ENCODE assay signal across 1 cellular context in the genomic region with DNA sequence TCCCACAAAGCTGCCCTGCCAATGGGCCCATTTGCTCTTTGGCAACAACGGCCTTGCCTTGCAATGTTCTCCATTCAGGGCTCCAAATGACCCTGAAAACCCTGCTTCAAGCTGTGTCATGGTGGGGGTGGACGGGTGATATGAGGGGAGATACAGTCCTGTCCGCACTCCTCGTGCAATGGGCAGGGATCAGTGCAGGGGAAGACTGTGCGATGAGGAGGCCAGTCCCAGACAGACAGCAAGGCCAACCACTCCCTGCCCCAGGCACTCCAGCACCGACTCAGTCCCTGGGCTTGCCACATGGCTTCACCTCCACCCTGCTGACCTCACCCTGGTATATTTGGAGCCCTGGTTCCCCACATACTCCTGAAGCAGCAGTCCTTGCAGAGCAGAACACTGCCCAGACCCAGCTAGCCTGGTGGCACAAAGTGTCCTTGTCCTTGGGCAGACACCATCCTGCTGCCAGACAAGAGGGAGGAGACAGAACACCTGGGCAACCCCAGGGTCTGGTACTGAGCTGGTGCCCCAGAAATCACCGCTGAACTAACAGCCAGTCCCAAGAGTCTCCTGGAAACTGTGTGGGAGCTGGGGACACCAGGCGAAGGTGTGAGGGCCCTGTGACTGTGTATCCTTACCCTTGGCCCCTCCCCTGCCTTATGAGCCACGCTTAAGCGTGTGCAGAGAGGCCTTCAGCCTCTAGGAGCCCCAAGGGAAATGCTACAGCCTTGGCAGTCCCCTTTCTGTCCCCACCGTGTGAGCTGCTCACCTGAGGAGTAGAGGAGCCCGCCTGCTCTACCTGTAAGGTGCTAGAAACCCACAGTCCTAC.
TF ChIP-seq lines count a peak whose summit lies in the region.

No MANE protein-coding gene starts in this region.

TF ChIP-seq in K562, 482 proteins besides CTCF, POLR2A, EP300 and RAD21 (continued from another document and continues in another):
- TF ChIP-seq, protein P1, sequence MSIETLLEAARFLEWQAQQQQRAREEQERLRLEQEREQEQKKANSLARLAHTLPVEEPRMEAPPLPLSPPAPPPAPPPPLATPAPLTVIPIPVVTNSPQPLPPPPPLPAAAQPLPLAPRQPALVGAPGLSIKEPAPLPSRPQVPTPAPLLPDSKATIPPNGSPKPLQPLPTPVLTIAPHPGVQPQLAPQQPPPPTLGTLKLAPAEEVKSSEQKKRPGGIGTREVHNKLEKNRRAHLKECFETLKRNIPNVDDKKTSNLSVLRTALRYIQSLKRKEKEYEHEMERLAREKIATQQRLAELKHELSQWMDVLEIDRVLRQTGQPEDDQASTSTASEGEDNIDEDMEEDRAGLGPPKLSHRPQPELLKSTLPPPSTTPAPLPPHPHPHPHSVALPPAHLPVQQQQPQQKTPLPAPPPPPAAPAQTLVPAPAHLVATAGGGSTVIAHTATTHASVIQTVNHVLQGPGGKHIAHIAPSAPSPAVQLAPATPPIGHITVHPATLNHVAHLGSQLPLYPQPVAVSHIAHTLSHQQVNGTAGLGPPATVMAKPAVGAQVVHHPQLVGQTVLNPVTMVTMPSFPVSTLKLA (conservative IDR thresholded peaks at IDR 0.05), result peak; percentile 46 to 71; a peak in 2 of 4 replicates
- no peak for TF ChIP-seq NUFIP1 (IDR thresholded peaks at IDR 0.05; ENCODE audit: partially characterized antibody)
- no peak for TF ChIP-seq KAT8 (IDR thresholded peaks at IDR 0.05; ENCODE audit: low read depth)
- peak; percentile 54; the same call in 1 of the 2 replicates for TF ChIP-seq CXXC5 (CRISPR knock-in tag; IDR thresholded peaks at IDR 0.05)
- TF ChIP-seq, protein P2, sequence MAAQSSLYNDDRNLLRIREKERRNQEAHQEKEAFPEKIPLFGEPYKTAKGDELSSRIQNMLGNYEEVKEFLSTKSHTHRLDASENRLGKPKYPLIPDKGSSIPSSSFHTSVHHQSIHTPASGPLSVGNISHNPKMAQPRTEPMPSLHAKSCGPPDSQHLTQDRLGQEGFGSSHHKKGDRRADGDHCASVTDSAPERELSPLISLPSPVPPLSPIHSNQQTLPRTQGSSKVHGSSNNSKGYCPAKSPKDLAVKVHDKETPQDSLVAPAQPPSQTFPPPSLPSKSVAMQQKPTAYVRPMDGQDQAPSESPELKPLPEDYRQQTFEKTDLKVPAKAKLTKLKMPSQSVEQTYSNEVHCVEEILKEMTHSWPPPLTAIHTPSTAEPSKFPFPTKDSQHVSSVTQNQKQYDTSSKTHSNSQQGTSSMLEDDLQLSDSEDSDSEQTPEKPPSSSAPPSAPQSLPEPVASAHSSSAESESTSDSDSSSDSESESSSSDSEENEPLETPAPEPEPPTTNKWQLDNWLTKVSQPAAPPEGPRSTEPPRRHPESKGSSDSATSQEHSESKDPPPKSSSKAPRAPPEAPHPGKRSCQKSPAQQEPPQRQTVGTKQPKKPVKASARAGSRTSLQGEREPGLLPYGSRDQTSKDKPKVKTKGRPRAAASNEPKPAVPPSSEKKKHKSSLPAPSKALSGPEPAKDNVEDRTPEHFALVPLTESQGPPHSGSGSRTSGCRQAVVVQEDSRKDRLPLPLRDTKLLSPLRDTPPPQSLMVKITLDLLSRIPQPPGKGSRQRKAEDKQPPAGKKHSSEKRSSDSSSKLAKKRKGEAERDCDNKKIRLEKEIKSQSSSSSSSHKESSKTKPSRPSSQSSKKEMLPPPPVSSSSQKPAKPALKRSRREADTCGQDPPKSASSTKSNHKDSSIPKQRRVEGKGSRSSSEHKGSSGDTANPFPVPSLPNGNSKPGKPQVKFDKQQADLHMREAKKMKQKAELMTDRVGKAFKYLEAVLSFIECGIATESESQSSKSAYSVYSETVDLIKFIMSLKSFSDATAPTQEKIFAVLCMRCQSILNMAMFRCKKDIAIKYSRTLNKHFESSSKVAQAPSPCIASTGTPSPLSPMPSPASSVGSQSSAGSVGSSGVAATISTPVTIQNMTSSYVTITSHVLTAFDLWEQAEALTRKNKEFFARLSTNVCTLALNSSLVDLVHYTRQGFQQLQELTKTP (IDR thresholded peaks at IDR 0.05; ENCODE audit: low read depth in 1 of 2, partially characterized antibody in 2 of 2), result no peak
- no peak for TF ChIP-seq TAF9B (IDR thresholded peaks at IDR 0.05; ENCODE audit: partially characterized antibody)
- TF ChIP-seq, protein P3, sequence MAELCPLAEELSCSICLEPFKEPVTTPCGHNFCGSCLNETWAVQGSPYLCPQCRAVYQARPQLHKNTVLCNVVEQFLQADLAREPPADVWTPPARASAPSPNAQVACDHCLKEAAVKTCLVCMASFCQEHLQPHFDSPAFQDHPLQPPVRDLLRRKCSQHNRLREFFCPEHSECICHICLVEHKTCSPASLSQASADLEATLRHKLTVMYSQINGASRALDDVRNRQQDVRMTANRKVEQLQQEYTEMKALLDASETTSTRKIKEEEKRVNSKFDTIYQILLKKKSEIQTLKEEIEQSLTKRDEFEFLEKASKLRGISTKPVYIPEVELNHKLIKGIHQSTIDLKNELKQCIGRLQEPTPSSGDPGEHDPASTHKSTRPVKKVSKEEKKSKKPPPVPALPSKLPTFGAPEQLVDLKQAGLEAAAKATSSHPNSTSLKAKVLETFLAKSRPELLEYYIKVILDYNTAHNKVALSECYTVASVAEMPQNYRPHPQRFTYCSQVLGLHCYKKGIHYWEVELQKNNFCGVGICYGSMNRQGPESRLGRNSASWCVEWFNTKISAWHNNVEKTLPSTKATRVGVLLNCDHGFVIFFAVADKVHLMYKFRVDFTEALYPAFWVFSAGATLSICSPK (IDR thresholded peaks at IDR 0.05; ENCODE audit: borderline replicate concordance), result no peak
- TF ChIP-seq, protein P4, sequence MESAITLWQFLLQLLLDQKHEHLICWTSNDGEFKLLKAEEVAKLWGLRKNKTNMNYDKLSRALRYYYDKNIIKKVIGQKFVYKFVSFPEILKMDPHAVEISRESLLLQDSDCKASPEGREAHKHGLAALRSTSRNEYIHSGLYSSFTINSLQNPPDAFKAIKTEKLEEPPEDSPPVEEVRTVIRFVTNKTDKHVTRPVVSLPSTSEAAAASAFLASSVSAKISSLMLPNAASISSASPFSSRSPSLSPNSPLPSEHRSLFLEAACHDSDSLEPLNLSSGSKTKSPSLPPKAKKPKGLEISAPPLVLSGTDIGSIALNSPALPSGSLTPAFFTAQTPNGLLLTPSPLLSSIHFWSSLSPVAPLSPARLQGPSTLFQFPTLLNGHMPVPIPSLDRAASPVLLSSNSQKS (CRISPR knock-in tag; IDR thresholded peaks at IDR 0.05), result no peak
- no peak for TF ChIP-seq NELFE (IDR thresholded peaks at IDR 0.05; ENCODE audit: insufficient read depth, insufficient read length)
- no peak for TF ChIP-seq RFX7 (CRISPR knock-in tag; IDR thresholded peaks at IDR 0.05)
- TF ChIP-seq KDM4B (IDR thresholded peaks at IDR 0.05; ENCODE audit: borderline replicate concordance in 2 of 2, low read depth in 1 of 2), result no peak
- TF ChIP-seq STAG1 (CRISPR knock-in tag; IDR thresholded peaks at IDR 0.05; ENCODE audit: borderline replicate concordance), result no peak
- TF ChIP-seq, protein P5, sequence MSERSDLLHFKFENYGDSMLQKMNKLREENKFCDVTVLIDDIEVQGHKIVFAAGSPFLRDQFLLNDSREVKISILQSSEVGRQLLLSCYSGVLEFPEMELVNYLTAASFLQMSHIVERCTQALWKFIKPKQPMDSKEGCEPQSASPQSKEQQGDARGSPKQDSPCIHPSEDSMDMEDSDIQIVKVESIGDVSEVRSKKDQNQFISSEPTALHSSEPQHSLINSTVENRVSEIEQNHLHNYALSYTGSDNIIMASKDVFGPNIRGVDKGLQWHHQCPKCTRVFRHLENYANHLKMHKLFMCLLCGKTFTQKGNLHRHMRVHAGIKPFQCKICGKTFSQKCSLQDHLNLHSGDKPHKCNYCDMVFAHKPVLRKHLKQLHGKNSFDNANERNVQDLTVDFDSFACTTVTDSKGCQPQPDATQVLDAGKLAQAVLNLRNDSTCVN (CRISPR knock-in tag; IDR thresholded peaks at IDR 0.05), result no peak
- TF ChIP-seq, protein P6, sequence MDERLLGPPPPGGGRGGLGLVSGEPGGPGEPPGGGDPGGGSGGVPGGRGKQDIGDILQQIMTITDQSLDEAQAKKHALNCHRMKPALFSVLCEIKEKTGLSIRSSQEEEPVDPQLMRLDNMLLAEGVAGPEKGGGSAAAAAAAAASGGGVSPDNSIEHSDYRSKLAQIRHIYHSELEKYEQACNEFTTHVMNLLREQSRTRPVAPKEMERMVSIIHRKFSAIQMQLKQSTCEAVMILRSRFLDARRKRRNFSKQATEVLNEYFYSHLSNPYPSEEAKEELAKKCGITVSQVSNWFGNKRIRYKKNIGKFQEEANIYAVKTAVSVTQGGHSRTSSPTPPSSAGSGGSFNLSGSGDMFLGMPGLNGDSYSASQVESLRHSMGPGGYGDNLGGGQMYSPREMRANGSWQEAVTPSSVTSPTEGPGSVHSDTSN (CRISPR knock-in tag; IDR thresholded peaks at IDR 0.05; ENCODE audit: low read depth), result no peak
- TF ChIP-seq, protein P6 (tag; conservative IDR thresholded peaks at IDR 0.05; ENCODE audit: low read depth), result peak; percentile 81
- no peak for TF ChIP-seq POLR2AphosphoS5 (IDR thresholded peaks at IDR 0.05; ENCODE audit: control insufficient read depth, insufficient read depth, low read depth, low read length)
- TF ChIP-seq, protein P7, sequence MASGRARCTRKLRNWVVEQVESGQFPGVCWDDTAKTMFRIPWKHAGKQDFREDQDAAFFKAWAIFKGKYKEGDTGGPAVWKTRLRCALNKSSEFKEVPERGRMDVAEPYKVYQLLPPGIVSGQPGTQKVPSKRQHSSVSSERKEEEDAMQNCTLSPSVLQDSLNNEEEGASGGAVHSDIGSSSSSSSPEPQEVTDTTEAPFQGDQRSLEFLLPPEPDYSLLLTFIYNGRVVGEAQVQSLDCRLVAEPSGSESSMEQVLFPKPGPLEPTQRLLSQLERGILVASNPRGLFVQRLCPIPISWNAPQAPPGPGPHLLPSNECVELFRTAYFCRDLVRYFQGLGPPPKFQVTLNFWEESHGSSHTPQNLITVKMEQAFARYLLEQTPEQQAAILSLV (tag; IDR thresholded peaks at IDR 0.05), result no peak
- TF ChIP-seq, protein P8, sequence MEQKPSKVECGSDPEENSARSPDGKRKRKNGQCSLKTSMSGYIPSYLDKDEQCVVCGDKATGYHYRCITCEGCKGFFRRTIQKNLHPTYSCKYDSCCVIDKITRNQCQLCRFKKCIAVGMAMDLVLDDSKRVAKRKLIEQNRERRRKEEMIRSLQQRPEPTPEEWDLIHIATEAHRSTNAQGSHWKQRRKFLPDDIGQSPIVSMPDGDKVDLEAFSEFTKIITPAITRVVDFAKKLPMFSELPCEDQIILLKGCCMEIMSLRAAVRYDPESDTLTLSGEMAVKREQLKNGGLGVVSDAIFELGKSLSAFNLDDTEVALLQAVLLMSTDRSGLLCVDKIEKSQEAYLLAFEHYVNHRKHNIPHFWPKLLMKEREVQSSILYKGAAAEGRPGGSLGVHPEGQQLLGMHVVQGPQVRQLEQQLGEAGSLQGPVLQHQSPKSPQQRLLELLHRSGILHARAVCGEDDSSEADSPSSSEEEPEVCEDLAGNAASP (IDR thresholded peaks at IDR 0.05), result no peak
- TF ChIP-seq TCF7 (IDR thresholded peaks at IDR 0.05; ENCODE audit: borderline replicate concordance), result no peak
- no peak for TF ChIP-seq SMC3 (conservative IDR thresholded peaks at IDR 0.05; ENCODE audit: insufficient read depth, low read depth, low read length)
- TF ChIP-seq, protein P9, sequence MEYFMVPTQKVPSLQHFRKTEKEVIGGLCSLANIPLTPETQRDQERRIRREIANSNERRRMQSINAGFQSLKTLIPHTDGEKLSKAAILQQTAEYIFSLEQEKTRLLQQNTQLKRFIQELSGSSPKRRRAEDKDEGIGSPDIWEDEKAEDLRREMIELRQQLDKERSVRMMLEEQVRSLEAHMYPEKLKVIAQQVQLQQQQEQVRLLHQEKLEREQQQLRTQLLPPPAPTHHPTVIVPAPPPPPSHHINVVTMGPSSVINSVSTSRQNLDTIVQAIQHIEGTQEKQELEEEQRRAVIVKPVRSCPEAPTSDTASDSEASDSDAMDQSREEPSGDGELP (CRISPR knock-in tag; IDR thresholded peaks at IDR 0.05; ENCODE audit: borderline replicate concordance), result no peak
- TF ChIP-seq SMARCA4 (IDR thresholded peaks at IDR 0.05), result peak; percentile 54; the same call in 1 of the 2 replicates
- peak; percentile 70 for TF ChIP-seq ZNF316 (IDR thresholded peaks at IDR 0.05)
- TF ChIP-seq, protein P10, sequence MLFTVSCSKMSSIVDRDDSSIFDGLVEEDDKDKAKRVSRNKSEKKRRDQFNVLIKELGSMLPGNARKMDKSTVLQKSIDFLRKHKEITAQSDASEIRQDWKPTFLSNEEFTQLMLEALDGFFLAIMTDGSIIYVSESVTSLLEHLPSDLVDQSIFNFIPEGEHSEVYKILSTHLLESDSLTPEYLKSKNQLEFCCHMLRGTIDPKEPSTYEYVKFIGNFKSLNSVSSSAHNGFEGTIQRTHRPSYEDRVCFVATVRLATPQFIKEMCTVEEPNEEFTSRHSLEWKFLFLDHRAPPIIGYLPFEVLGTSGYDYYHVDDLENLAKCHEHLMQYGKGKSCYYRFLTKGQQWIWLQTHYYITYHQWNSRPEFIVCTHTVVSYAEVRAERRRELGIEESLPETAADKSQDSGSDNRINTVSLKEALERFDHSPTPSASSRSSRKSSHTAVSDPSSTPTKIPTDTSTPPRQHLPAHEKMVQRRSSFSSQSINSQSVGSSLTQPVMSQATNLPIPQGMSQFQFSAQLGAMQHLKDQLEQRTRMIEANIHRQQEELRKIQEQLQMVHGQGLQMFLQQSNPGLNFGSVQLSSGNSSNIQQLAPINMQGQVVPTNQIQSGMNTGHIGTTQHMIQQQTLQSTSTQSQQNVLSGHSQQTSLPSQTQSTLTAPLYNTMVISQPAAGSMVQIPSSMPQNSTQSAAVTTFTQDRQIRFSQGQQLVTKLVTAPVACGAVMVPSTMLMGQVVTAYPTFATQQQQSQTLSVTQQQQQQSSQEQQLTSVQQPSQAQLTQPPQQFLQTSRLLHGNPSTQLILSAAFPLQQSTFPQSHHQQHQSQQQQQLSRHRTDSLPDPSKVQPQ (CRISPR knock-in tag; IDR thresholded peaks at IDR 0.05; ENCODE audit: borderline replicate concordance), result no peak
- TF ChIP-seq, protein P11, sequence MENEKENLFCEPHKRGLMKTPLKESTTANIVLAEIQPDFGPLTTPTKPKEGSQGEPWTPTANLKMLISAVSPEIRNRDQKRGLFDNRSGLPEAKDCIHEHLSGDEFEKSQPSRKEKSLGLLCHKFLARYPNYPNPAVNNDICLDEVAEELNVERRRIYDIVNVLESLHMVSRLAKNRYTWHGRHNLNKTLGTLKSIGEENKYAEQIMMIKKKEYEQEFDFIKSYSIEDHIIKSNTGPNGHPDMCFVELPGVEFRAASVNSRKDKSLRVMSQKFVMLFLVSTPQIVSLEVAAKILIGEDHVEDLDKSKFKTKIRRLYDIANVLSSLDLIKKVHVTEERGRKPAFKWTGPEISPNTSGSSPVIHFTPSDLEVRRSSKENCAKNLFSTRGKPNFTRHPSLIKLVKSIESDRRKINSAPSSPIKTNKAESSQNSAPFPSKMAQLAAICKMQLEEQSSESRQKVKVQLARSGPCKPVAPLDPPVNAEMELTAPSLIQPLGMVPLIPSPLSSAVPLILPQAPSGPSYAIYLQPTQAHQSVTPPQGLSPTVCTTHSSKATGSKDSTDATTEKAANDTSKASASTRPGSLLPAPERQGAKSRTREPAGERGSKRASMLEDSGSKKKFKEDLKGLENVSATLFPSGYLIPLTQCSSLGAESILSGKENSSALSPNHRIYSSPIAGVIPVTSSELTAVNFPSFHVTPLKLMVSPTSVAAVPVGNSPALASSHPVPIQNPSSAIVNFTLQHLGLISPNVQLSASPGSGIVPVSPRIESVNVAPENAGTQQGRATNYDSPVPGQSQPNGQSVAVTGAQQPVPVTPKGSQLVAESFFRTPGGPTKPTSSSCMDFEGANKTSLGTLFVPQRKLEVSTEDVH (IDR thresholded peaks at IDR 0.05; ENCODE audit: low read depth, partially characterized antibody), result no peak
- TF ChIP-seq BCOR (IDR thresholded peaks at IDR 0.05), result 0 out of 2 replicates have a peak, but pooled peaks have one; percentile 18
- no peak for TF ChIP-seq ZNF354B (CRISPR knock-in tag; IDR thresholded peaks at IDR 0.05)
